ENCODE assay signal across 10 cellular contexts in the genomic region with DNA sequence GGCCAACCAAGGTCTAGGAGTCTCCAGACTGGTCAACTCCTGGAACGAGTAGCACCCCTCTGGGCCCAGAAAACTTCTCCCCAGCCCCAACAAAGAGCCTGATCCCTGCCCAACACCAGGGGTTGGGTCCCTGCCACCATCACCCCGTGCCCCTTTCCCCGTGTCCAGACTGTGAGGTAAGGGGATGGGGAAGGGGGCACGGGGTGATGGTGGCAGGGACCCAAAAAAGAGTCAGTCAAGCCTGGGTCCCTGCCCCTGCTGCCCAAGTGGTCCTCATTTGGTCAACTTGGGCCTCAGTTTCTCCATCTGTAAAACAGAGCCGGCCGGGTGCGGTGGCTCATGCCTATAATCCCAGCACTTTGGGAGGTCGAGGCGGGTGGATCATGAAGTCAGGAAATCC. TPM values are rescaled to one million over a fixed set of nuclear protein-coding genes. Genes with fewer than 3 reads are reported as not detected.
DNase-seq lines count a peak whose midpoint lies in the region; ATAC-seq and TF ChIP-seq lines count a peak whose summit lies in the region.
"Had no signal": no experiment of that assay in that cellular context is flagged by ENCODE, and none has a peak within 500 bp of the region (broad histone marks: within the 10 kb centered on the region; RNA-seq: fewer than 3 reads in every experiment).

No MANE protein-coding gene starts in this region.

- H3K9me3 ChIP-seq in iPS-20b (ENCODE audit: insufficient read depth, low read depth, low read length), result no peaks in the 10 kb centered on the region
- no peaks in the 10 kb centered on the region for H3K9me3 ChIP-seq in subcutaneous abdominal adipose tissue (ENCODE audit: control insufficient read depth in 5 of 5, low read length in 5 of 5)

- no peaks in the 10 kb centered on the region for H3K27me3 Mint-ChIP-seq in activated CD4-positive, alpha-beta T cell treated with anti-CD3 and anti-CD28 coated beads for 36 hours
- no peaks in the 10 kb centered on the region for H3K27me3 Mint-ChIP-seq in activated T-helper 17 cell treated with anti-CD3 and anti-CD28 coated beads, Interleukin-2, amount 50 U/mL, for 72 hours

- in situ Hi-C loops in GM13977 (cut with MboI; ENCODE audit: low pct_unique_long_range_greater_than_20kb, low sequenced_read_pairs, unreplicated experiment), result no loop called here

- H3K4me1 ChIP-seq in iPS-20b (ENCODE audit: insufficient read depth, low read length), result 0 out of 2 replicates have a peak, but pooled peaks cover 7% of the 10 kb centered on the region
- peaks cover 12 to 71% (median 55%) of the 10 kb centered on the region in 5 donors for H3K4me1 ChIP-seq in subcutaneous abdominal adipose tissue (ENCODE audit: control insufficient read depth in 5 of 5, insufficient read depth in 5 of 5, low read length in 5 of 5)

- peak overlapping the region; percentile 94 for H3K27ac Mint-ChIP-seq in activated CD4-positive, alpha-beta T cell treated with anti-CD3 and anti-CD28 coated beads for 36 hours
- peak overlapping the region; percentile 95 for H3K27ac Mint-ChIP-seq in activated T-helper 17 cell treated with anti-CD3 and anti-CD28 coated beads, Interleukin-2, amount 50 U/mL, for 72 hours

- H3K4me1 Mint-ChIP-seq in activated CD4-positive, alpha-beta T cell treated with anti-CD3 and anti-CD28 coated beads for 36 hours, result peaks cover 58% of the 10 kb centered on the region
- H3K4me1 Mint-ChIP-seq in activated T-helper 17 cell treated with anti-CD3 and anti-CD28 coated beads, Interleukin-2, amount 50 U/mL, for 72 hours, result peaks cover 36% of the 10 kb centered on the region

- peak overlapping the region; percentile 92 for H3K4me3 Mint-ChIP-seq in activated CD4-positive, alpha-beta T cell treated with anti-CD3 and anti-CD28 coated beads for 36 hours
- peak overlapping the region; percentile 86 for H3K4me3 Mint-ChIP-seq in activated T-helper 17 cell treated with anti-CD3 and anti-CD28 coated beads, Interleukin-2, amount 50 U/mL, for 72 hours

- no peaks in the 10 kb centered on the region for H3K9me3 Mint-ChIP-seq in activated CD4-positive, alpha-beta T cell treated with anti-CD3 and anti-CD28 coated beads for 36 hours (ENCODE audit: low read depth)
- no peaks in the 10 kb centered on the region for H3K9me3 Mint-ChIP-seq in activated T-helper 17 cell treated with anti-CD3 and anti-CD28 coated beads, Interleukin-2, amount 50 U/mL, for 72 hours

- H3K36me3 ChIP-seq in iPS-20b (ENCODE audit: insufficient read depth, low read depth, low read length) (peaks cover 5% of the 10 kb centered on the region; the same call in 1 of the 2 replicates), subcutaneous abdominal adipose tissue (ENCODE audit: control insufficient read depth in 5 of 5, insufficient read depth in 5 of 5, low read length in 5 of 5) (no peaks in the 10 kb centered on the region)

- DNase-seq in activated CD4-positive, alpha-beta T cell treated with anti-CD3 and anti-CD28 coated beads for 36 hours, result no peak
- no peak for DNase-seq in activated CD4-positive, alpha-beta T cell treated with anti-CD3 and anti-CD28 coated beads, Interleukin-2, amount 50 U/mL, for 1 hour
- no peak for DNase-seq in NCI-H1417 treated with DMSO at 0.1 percent for 48 hours (lab: John Stamatoyannopoulos, UW)
- DNase-seq in GM13977 (ENCODE audit: low spot score), result no peak
- no peak for DNase-seq in AG08395 (ENCODE audit: low spot score)
- DNase-seq: dorsolateral prefrontal cortex, PC-3 had no signal

- CTCF ChIA-PET in activated CD4-positive, alpha-beta T cell treated with anti-CD3 and anti-CD28 coated beads for 36 hours (lab: Charles Lee), result no interaction called here

- H3K4me3 ChIP-seq in iPS-20b (ENCODE audit: low read length) (peak overlapping the region; percentile 84; the same call in 1 of the 2 replicates), subcutaneous abdominal adipose tissue (ENCODE audit: low read depth in 1 of 5, low read length in 5 of 5) (no peak overlapping the region)

- intact Hi-C loops in activated CD4-positive, alpha-beta T cell treated with anti-CD3 and anti-CD28 coated beads for 36 hours (cut with DNase I, micrococcal nuclease), result loop anchor here (5.0 kb wide), 4 partner anchors 404 to 1291 kb away; a partner anchor contains a TSS

- H3K27me3 ChIP-seq in iPS-20b (ENCODE audit: insufficient read depth, low read length), result peaks cover 5% of the 10 kb centered on the region; the same call in 1 of the 2 replicates
- no peaks in the 10 kb centered on the region for H3K27me3 ChIP-seq in subcutaneous abdominal adipose tissue (ENCODE audit: control insufficient read depth in 5 of 5, insufficient read depth in 4 of 5, low read length in 5 of 5)
- H3K27me3 ChIP-seq: dorsolateral prefrontal cortex had no signal

- POLR2A ChIA-PET in activated CD4-positive, alpha-beta T cell treated with anti-CD3 and anti-CD28 coated beads for 36 hours (lab: Charles Lee), result no interaction called here

- no peak for TF ChIP-seq CTCF in GM13977 (IDR thresholded peaks at IDR 0.05; ENCODE audit: extremely low read depth, insufficient read depth, missing control alignments)

- ATAC-seq in activated CD4-positive, alpha-beta T cell treated with anti-CD3 and anti-CD28 coated beads for 36 hours, result no peak
- ATAC-seq in activated T-helper 17 cell treated with anti-CD3 and anti-CD28 coated beads, Interleukin-2, amount 50 U/mL, for 72 hours (replicated peaks), result no peak
- ATAC-seq: PC-3 had no signal

- peaks cover 20% of the 10 kb centered on the region for H3K36me3 Mint-ChIP-seq in activated CD4-positive, alpha-beta T cell treated with anti-CD3 and anti-CD28 coated beads for 36 hours (ENCODE audit: low read depth)
- peaks cover 30% of the 10 kb centered on the region for H3K36me3 Mint-ChIP-seq in activated T-helper 17 cell treated with anti-CD3 and anti-CD28 coated beads, Interleukin-2, amount 50 U/mL, for 72 hours (ENCODE audit: low read depth)

- H3K27ac ChIP-seq in iPS-20b (ENCODE audit: low read length) (no peak overlapping the region), subcutaneous abdominal adipose tissue (ENCODE audit: low read depth, low read length) (peak overlapping the region; percentile 86)

- H3K9ac ChIP-seq in iPS-20b (ENCODE audit: low read depth, low read length) (no peak overlapping the region; the same call in 1 of the 2 replicates), subcutaneous abdominal adipose tissue (ENCODE audit: low read length in 5 of 5) (no peak overlapping the region)

RNA-seq across cellular contexts. Expression of a gene that starts 1.1 kb away (rescaled TPM):
- 10 to 100 TPM; 83.4 to 84.9 TPM for total RNA-seq in activated CD4-positive, alpha-beta T cell treated with anti-CD3 and anti-CD28 coated beads for 36 hours
- total RNA-seq in activated T-helper 17 cell treated with anti-CD3 and anti-CD28 coated beads, Interleukin-2, amount 50 U/mL, for 72 hours, result 100 to 1,000 TPM; 140 to 169 TPM

RNA-seq across cellular contexts. Expression of a gene that starts 1.8 kb away (rescaled TPM):
- 10 to 100 TPM; 45.4 to 47.8 TPM for total RNA-seq in activated CD4-positive, alpha-beta T cell treated with anti-CD3 and anti-CD28 coated beads for 36 hours
- total RNA-seq in activated T-helper 17 cell treated with anti-CD3 and anti-CD28 coated beads, Interleukin-2, amount 50 U/mL, for 72 hours, result 10 to 100 TPM; 46.9 to 59.8 TPM
